12 cellular contexts compared by ENCODE assay signal in the genomic region with DNA sequence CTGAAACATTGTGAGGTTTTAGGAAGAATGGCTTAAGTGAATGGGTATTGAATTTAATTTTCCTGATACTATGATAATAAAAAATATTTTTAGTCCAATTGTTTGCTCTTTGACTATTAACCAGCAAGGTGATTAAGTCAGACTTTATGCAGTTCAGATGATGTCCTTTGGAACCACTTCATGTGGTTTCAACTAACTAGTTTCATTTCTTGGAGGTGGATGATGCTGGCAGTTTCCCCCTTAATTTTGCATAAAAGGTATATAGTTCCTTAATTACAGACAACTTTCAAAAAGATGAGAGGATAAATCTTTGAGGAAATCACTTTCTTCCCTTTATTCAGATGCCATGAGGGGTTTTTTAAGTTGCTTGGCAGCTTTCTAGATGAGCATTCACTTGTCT.
A peak's percentile ranks its signal among the peaks of the same experiment; 100 is the strongest.
DNase-seq lines count a peak whose midpoint lies in the region; ATAC-seq lines count a peak whose summit lies in the region.
"Had no signal": no experiment of that assay in that cellular context is flagged by ENCODE, and none has a peak within 500 bp of the region (broad histone marks: within the 10 kb centered on the region; RNA-seq: fewer than 3 reads in every experiment).

No MANE protein-coding gene starts in this region.

- H3K79me1 ChIP-seq in mesenchymal stem cell (replicated peaks; ENCODE audit: low read length, poor library complexity, severe bottlenecking): no peaks in the 10 kb centered on the region

- no peak overlapping the region for H3K27ac ChIP-seq in mesenchymal stem cell (ENCODE audit: low read length, poor library complexity, severe bottlenecking)

- H2BK12ac ChIP-seq in mesenchymal stem cell (ENCODE audit: low read length in 2 of 2): no peak overlapping the region

- H3K9me3 ChIP-seq in skeletal muscle satellite cell (replicated peaks; ENCODE audit: low read length) (no peaks in the 10 kb centered on the region), mesenchymal stem cell (ENCODE audit: control insufficient read depth, low read length) (peaks cover 3% of the 10 kb centered on the region)
- H3K9me3 ChIP-seq: right atrium auricular region had no signal

- H2AFZ ChIP-seq in mesenchymal stem cell (ENCODE audit: low read depth, low read length): no peak overlapping the region

- no peak overlapping the region for H4K91ac ChIP-seq in mesenchymal stem cell (ENCODE audit: low read length)

- no peak overlapping the region for H3K18ac ChIP-seq in mesenchymal stem cell (ENCODE audit: low read depth in 1 of 2, low read length in 2 of 2)

- peaks cover 27% of the 10 kb centered on the region for H3K4me1 ChIP-seq in skeletal muscle satellite cell (ENCODE audit: control insufficient read depth, insufficient read depth, low read length)
- H3K4me1 ChIP-seq in mesenchymal stem cell (ENCODE audit: control insufficient read depth, insufficient read depth, low read depth, low read length): no peaks in the 10 kb centered on the region

- no peak overlapping the region for H3K4me3 ChIP-seq in skeletal muscle satellite cell (ENCODE audit: low read length)
- no peak overlapping the region for H3K4me3 ChIP-seq in mesenchymal stem cell (ENCODE audit: insufficient read depth in 1 of 2, low read depth in 1 of 2, low read length in 2 of 2)
- H3K4me3 ChIP-seq: right atrium auricular region had no signal

- no peak overlapping the region for H2BK120ac ChIP-seq in mesenchymal stem cell (ENCODE audit: low read depth, low read length)

- H3K4me2 ChIP-seq in skeletal muscle satellite cell (ENCODE audit: low read length) (peak overlapping the region; percentile 27), mesenchymal stem cell (ENCODE audit: low read length, poor library complexity, severe bottlenecking) (no peak overlapping the region)

- H4K8ac ChIP-seq in mesenchymal stem cell (ENCODE audit: low read length): no peak overlapping the region

- H3K23ac ChIP-seq in mesenchymal stem cell (ENCODE audit: low read length in 2 of 2): no peak overlapping the region

- H3K4ac ChIP-seq in mesenchymal stem cell (ENCODE audit: low read depth in 1 of 2, low read length in 2 of 2): no peak overlapping the region

- peak; percentile 32 for DNase-seq in MV-4-11 (lab: John Stamatoyannopoulos, UW)
- DNase-seq in activated effector memory CD4-positive, alpha-beta T cell treated with anti-CD3 and anti-CD28 coated beads, Interleukin-2, amount 50 U/mL, for 16 hours: no peak
- no peak for DNase-seq in mesenchymal stem cell
- DNase-seq: cortex of kidney, head of caudate nucleus, NCI-H774 had no signal

- H3K27me3 ChIP-seq in skeletal muscle satellite cell (ENCODE audit: control insufficient read depth, insufficient read depth, low read length) (no peaks in the 10 kb centered on the region), mesenchymal stem cell (ENCODE audit: control insufficient read depth in 1 of 2, insufficient read depth in 1 of 2, low read length in 2 of 2) (no peaks in the 10 kb centered on the region)
- H3K27me3 ChIP-seq: right atrium auricular region had no signal

- no peak overlapping the region for H2BK15ac ChIP-seq in mesenchymal stem cell (ENCODE audit: low read depth, poor library complexity, severe bottlenecking)

- H2AK5ac ChIP-seq in mesenchymal stem cell (ENCODE audit: low read length, severe bottlenecking): no peak overlapping the region

- no peak overlapping the region for H2BK5ac ChIP-seq in mesenchymal stem cell (ENCODE audit: low read depth, low read length, poor library complexity, severe bottlenecking)

- no peak overlapping the region for H3K14ac ChIP-seq in mesenchymal stem cell (ENCODE audit: low read length in 2 of 2)

- H3K36me3 ChIP-seq in skeletal muscle satellite cell (ENCODE audit: insufficient read depth, low read length) (peaks cover 3% of the 10 kb centered on the region), mesenchymal stem cell (ENCODE audit: control insufficient read depth in 1 of 2, insufficient read depth in 2 of 2, low read depth in 1 of 2, low read length in 2 of 2) (peaks cover 0 to 5% of the 10 kb centered on the region in 2 experiments)
- H3K36me3 ChIP-seq: right atrium auricular region had no signal

- ATAC-seq in GM19025 (IDR thresholded peaks at IDR 0.05; ENCODE audit: low read depth, unreplicated experiment) (peak; percentile 53), HG02678 (IDR thresholded peaks at IDR 0.05; ENCODE audit: unreplicated experiment) (peak; percentile 73), HG02852 (IDR thresholded peaks at IDR 0.05; ENCODE audit: unreplicated experiment) (no peak)
- ATAC-seq: activated T-helper 17 cell treated with anti-CD3 and anti-CD28 coated beads, Interleukin-2, amount 50 U/mL, for 72 hours had no signal

- H3K9ac ChIP-seq in skeletal muscle satellite cell (ENCODE audit: low read depth, low read length) (no peak overlapping the region), mesenchymal stem cell (ENCODE audit: low read length) (no peak overlapping the region)
